In the genomic region with DNA sequence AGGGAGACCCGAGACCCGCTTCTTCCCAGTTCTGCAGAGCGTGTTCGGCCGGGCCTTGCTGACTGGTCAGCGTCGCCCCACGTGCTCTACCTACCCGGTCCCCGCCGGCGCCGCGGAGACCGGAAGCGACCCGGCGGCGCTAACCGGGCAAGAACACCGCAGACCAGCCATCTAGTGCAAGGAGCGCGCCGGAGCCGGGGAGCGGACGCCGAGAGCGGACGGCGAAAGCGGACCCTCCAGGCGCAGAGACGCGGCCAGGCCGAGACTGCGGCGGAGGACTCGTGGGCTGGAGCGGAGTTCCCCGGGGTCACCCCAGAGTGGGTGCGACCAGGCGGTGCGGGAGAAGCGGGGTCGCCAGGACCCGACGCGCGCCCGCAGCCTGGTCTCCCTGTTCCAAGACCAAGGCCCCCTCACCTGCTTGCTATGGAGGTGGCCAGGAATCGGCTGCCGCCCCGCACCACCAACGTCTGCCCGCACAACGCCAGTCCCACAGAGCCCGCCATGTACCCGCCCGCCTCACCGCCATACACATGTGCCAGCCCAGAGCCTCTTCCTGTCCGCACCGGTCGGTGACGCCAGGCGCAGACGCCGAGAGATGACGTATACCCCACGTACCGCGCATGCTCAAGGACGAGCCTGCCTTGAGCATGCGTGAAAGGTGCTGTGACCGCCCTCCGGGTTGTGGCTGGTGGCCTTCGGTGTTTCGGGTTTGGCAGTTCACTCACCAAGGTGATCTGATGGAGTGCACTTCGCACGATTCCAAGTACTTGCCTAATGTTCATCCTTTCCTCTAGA, we compare ENCODE assay signal across 8 cellular contexts. TPM values are rescaled to one million over a fixed set of nuclear protein-coding genes. Genes with fewer than 3 reads are reported as not detected.
DNase-seq lines count a peak whose midpoint lies in the region; ATAC-seq, FAIRE-seq and TF ChIP-seq lines count a peak whose summit lies in the region.

TSS of gene WDR4 (minus strand) at position 547 of the 795 bp plus-strand sequence. CDS start at position 503, 44 bp downstream.

- peak; percentile 71 for FAIRE-seq in G401.6 (lab: Jason Lieb, UNC)

- no peak for TF ChIP-seq CTCF in MM.1S (IDR thresholded peaks at IDR 0.05; ENCODE audit: low read length)
- TF ChIP-seq CTCF in fibroblast of the aortic adventitia (IDR thresholded peaks at IDR 0.05; ENCODE audit: insufficient read depth, low read length) = no peak
- TF ChIP-seq CTCF in nephron (IDR thresholded peaks at IDR 0.05; ENCODE audit: unreplicated experiment in 3 of 3) = no peak

- H3K79me2 ChIP-seq in MM.1S (ENCODE audit: low read length) = peaks cover 53% of the 10 kb centered on the region

- H3F3A ChIP-seq in MM.1S (ENCODE audit: insufficient read depth, low read length) = peaks cover 10% of the 10 kb centered on the region

- H3K27me3 ChIP-seq in MM.1S (replicated peaks; ENCODE audit: insufficient read depth, low read length) = no peaks in the 10 kb centered on the region

- ATAC-seq in stimulated activated naive CD8-positive, alpha-beta T cell treated with anti-CD3 and anti-CD28 coated beads, Interleukin-15, Interleukin-2, amounts not matched to agents 100 U/mL and 50 U/mL, for 24 hours = peak; percentile 95

- peaks cover 14% of the 10 kb centered on the region for H3K36me3 Mint-ChIP-seq in nephron (ENCODE audit: low read depth)

- H3K4me3 ChIP-seq in MM.1S (ENCODE audit: low read length) (peak within 1 kb of the TSS; percentile 84), fibroblast of the aortic adventitia (ENCODE audit: low read depth, low read length) (peak within 1 kb of the TSS; percentile 93)

- peak within 1 kb of the TSS; percentile 93 to 99 (median 99) for H3K4me3 Mint-ChIP-seq in nephron

- H3K9ac ChIP-seq in MM.1S (ENCODE audit: low read length) = peak within 1 kb of the TSS; percentile 91

- peaks cover 26% of the 10 kb centered on the region for H3K4me1 Mint-ChIP-seq in nephron

- no peaks in the 10 kb centered on the region for H3K9me2 ChIP-seq in MM.1S (replicated peaks; ENCODE audit: insufficient read depth, low read length)

- H2AFZ ChIP-seq in MM.1S (ENCODE audit: low read length) = peak within 1 kb of the TSS; percentile 52

- peak within 1 kb of the TSS; percentile 87 for H3K27ac ChIP-seq in MM.1S (ENCODE audit: low read length)

- H3K27me3 Mint-ChIP-seq in nephron (ENCODE audit: low read depth) = no peaks in the 10 kb centered on the region

- peaks cover 6% of the 10 kb centered on the region for H3K4me1 ChIP-seq in MM.1S (ENCODE audit: low read length)

- 0 out of 2 replicates have a peak, but pooled peaks cover 8% of the 10 kb centered on the region for H3K36me3 ChIP-seq in MM.1S (replicated peaks; ENCODE audit: insufficient read depth, low read length)

- peak within 1 kb of the TSS; percentile 88 to 97 (median 93) for H3K27ac Mint-ChIP-seq in nephron

- H3K9me3 ChIP-seq in MM.1S (replicated peaks; ENCODE audit: insufficient read depth, low read length) = no peaks in the 10 kb centered on the region

- DNase-seq in HCEC 1CT (peak; percentile 94), MM.1S (peak; percentile 100), SHP77 treated with DMSO at 0.1 percent for 48 hours (lab: John Stamatoyannopoulos, UW) (peak; percentile 81), fibroblast of the aortic adventitia (ENCODE audit: low read depth) (peak; percentile 96)
- peak; percentile 99 for DNase-seq in activated effector memory CD4-positive, alpha-beta T cell treated with anti-CD3 and anti-CD28 coated beads, Interleukin-2, amount 50 U/mL, for 16 hours
- peak; percentile 98 for DNase-seq in stimulated activated naive CD8-positive, alpha-beta T cell treated with anti-CD3 and anti-CD28 coated beads, Interleukin-15, Interleukin-2, amounts not matched to agents 100 U/mL and 50 U/mL, for 24 hours

- no peaks in the 10 kb centered on the region for H3K9me3 Mint-ChIP-seq in nephron

- H4K20me1 ChIP-seq in MM.1S (ENCODE audit: insufficient read depth, low read length) = no peaks in the 10 kb centered on the region

- peak within 1 kb of the TSS; percentile 76 for H3K4me2 ChIP-seq in MM.1S (ENCODE audit: low read depth, low read length)

RNA-seq across cellular contexts. Expression of gene WDR4, which starts in this region (rescaled TPM):
- 11.9 and 12.8 TPM in 2 replicates for total RNA-seq in fibroblast of the aortic adventitia (ENCODE audit: low replicate concordance)

Comparison
In these comparisons a context has a peak if more than half of its experiments do, and no peak if none do; other contexts are left out.
1. Peak in every context shown above with its lines: DNase-seq, ATAC-seq, H3K4me3 ChIP-seq and H3K27ac ChIP-seq.